8 cellular contexts compared by ENCODE assay signal in the genomic region with DNA sequence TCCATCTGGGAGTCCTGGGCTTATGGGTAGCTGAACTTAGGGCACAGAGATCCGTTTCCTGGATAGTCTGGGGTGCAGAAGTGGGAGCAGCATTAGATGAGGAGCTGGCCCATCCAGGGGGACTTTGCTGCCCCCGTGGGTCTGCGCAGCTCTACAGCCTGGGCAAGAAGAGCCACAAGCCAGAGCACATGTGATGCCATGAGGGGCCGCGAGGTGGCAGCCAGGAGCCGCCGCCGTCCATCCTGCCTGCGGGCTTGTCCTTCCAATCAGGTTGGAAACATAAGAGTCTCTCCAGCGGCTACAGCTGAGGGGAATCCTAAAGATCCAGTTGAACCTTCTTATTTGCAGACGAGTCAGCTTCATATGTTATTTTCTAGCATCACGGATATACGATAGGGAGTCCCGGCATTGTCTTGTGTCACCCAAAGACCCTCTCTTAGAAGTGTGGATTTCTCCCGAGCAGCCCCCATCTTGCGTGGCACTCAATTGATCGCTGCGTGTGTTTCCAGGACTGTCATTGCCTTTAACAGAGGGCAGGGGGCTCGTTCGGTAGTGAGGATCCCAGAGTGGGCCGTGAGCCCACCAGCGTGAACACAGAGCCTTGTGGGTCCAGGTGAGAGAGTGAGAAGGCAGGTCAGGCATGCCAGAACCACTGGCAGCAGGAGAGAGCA. TPM values are rescaled to one million over a fixed set of nuclear protein-coding genes. Genes with fewer than 3 reads are reported as not detected.
DNase-seq lines count a peak whose midpoint lies in the region; ATAC-seq and TF ChIP-seq lines count a peak whose summit lies in the region.

No MANE protein-coding gene starts in this region.

- no peaks in the 10 kb centered on the region for H3K4me1 Mint-ChIP-seq in activated naive CD4-positive, alpha-beta T cell treated with anti-CD3 and anti-CD28 coated beads, Interleukin-2, amount 10 ng/mL, durations not matched to agents 7 days and 5 days
- H3K4me1 Mint-ChIP-seq in glutamatergic neuron (ENCODE audit: low read depth, unreplicated experiment): peaks cover 24% of the 10 kb centered on the region

- TF ChIP-seq CTCF in glutamatergic neuron (IDR thresholded peaks at IDR 0.05; ENCODE audit: partially characterized antibody, unreplicated experiment): peak; percentile 86
- peak; percentile 68 to 83 (median 81) for TF ChIP-seq CTCF in vagina (IDR thresholded peaks at IDR 0.05)

- no peak overlapping the region for H3K4me3 Mint-ChIP-seq in activated naive CD4-positive, alpha-beta T cell treated with anti-CD3 and anti-CD28 coated beads, Interleukin-2, amount 10 ng/mL, durations not matched to agents 7 days and 5 days
- peak overlapping the region; percentile 69 for H3K4me3 Mint-ChIP-seq in glutamatergic neuron (ENCODE audit: unreplicated experiment)

- H3K36me3 ChIP-seq in SJSA1 (no peaks in the 10 kb centered on the region), vagina (no peaks in the 10 kb centered on the region)

- no peak overlapping the region for H3K27ac ChIP-seq in SJSA1
- H3K27ac ChIP-seq in vagina: peak overlapping the region; percentile 68

- intact Hi-C loops in vagina (cut with DNase I): loop anchor here (5.0 kb wide), 1 partner anchor 36 kb away; no protein-coding TSS in a partner anchor

- TF ChIP-seq POLR2A in vagina (IDR thresholded peaks at IDR 0.05): no peak

- no peak overlapping the region for H3K27ac Mint-ChIP-seq in activated naive CD4-positive, alpha-beta T cell treated with anti-CD3 and anti-CD28 coated beads, Interleukin-2, amount 10 ng/mL, durations not matched to agents 7 days and 5 days
- peak overlapping the region; percentile 87 for H3K27ac Mint-ChIP-seq in glutamatergic neuron (ENCODE audit: unreplicated experiment)

- H3K27me3 ChIP-seq in SJSA1 (replicated peaks) (peaks cover 3% of the 10 kb centered on the region; the same call in 1 of the 2 replicates), vagina (no peaks in the 10 kb centered on the region)

- H3K9me3 Mint-ChIP-seq in activated naive CD4-positive, alpha-beta T cell treated with anti-CD3 and anti-CD28 coated beads, Interleukin-2, amount 10 ng/mL, durations not matched to agents 7 days and 5 days: peaks cover 7% of the 10 kb centered on the region
- peaks cover 17% of the 10 kb centered on the region for H3K9me3 Mint-ChIP-seq in glutamatergic neuron (ENCODE audit: unreplicated experiment)

- 0 out of 2 replicates have a peak, but pooled peaks cover 2% of the 10 kb centered on the region for H3K9me3 ChIP-seq in SJSA1 (replicated peaks)
- H3K9me3 ChIP-seq in vagina: no peaks in the 10 kb centered on the region

- CTCF ChIA-PET in activated naive CD4-positive, alpha-beta T cell treated with anti-CD3 and anti-CD28 coated beads, Interleukin-2, amount 10 ng/mL, durations not matched to agents 7 days and 5 days (lab: Charles Lee): interaction anchor here (0.7 to 3.2 kb wide), 18 partner anchors 8 to 737 kb away, joined by 3 to 28 read pairs (median 4); a partner anchor contains a TSS

- H3K27me3 Mint-ChIP-seq in activated naive CD4-positive, alpha-beta T cell treated with anti-CD3 and anti-CD28 coated beads, Interleukin-2, amount 10 ng/mL, durations not matched to agents 7 days and 5 days: peaks cover 22% of the 10 kb centered on the region
- H3K27me3 Mint-ChIP-seq in glutamatergic neuron (ENCODE audit: unreplicated experiment): peaks cover 13% of the 10 kb centered on the region

- no peaks in the 10 kb centered on the region for H3K4me1 ChIP-seq in SJSA1 (replicated peaks)
- H3K4me1 ChIP-seq in vagina: peaks cover 20% of the 10 kb centered on the region

- H3K4me3 ChIP-seq in SJSA1 (no peak overlapping the region), vagina (no peak overlapping the region)

- no peaks in the 10 kb centered on the region for H3K36me3 Mint-ChIP-seq in activated naive CD4-positive, alpha-beta T cell treated with anti-CD3 and anti-CD28 coated beads, Interleukin-2, amount 10 ng/mL, durations not matched to agents 7 days and 5 days
- no peaks in the 10 kb centered on the region for H3K36me3 Mint-ChIP-seq in glutamatergic neuron (ENCODE audit: unreplicated experiment)

- ATAC-seq in HG03354 (IDR thresholded peaks at IDR 0.05; ENCODE audit: poor library complexity, severe bottlenecking, unreplicated experiment): no peak

- DNase-seq in DMS153 treated with DMSO at 0.1 percent for 48 hours (lab: John Stamatoyannopoulos, UW; ENCODE audit: unreplicated experiment) (peak; percentile 56), LoVo (ENCODE audit: low spot score) (peak; percentile 69), SJSA1 (ENCODE audit: low read depth in 1 of 2, low spot score in 2 of 2) (peak; percentile 65 to 80), glutamatergic neuron (peak; percentile 88), pons (ENCODE audit: low spot score) (peak; percentile 48), vagina (ENCODE audit: extremely low spot score in 2 of 2) (no peak)
- peak; percentile 74 for DNase-seq in activated naive CD4-positive, alpha-beta T cell treated with anti-CD3 and anti-CD28 coated beads, Interleukin-2, amount 10 ng/mL, durations not matched to agents 7 days and 5 days

RNA-seq across cellular contexts. Expression of a gene that starts 22.0 kb away (rescaled TPM):
- 3.6 and 5.1 TPM in 2 replicates for total RNA-seq in SJSA1 (2014; rRNA removed; shearing (Covaris generic))
- total RNA-seq in glutamatergic neuron (ENCODE audit: unreplicated experiment): 0.15 TPM
- total RNA-seq in vagina: 30.7 TPM

RNA-seq across cellular contexts. Expression of a gene that starts 28.7 kb away (rescaled TPM):
- total RNA-seq in SJSA1 (2014; rRNA removed; shearing (Covaris generic)): 7.8 and 13.9 TPM in 2 replicates
- total RNA-seq in glutamatergic neuron (ENCODE audit: unreplicated experiment) (51.5 TPM), vagina (13.8 TPM)

RNA-seq across cellular contexts. Expression of a gene that starts 36.4 kb away (rescaled TPM):
- 68.9 and 106 TPM in 2 replicates for total RNA-seq in SJSA1 (2014; rRNA removed; shearing (Covaris generic))
- total RNA-seq in glutamatergic neuron (ENCODE audit: unreplicated experiment): 33.3 TPM
- 23.1 TPM for total RNA-seq in vagina

Comparison
In these comparisons a context has a peak if more than half of its experiments do, and no peak if none do; other contexts are left out.
1. DNase-seq: peak in DMS153 treated with DMSO at 0.1 percent for 48 hours (single experiment), LoVo (single experiment), SJSA1 (2 of 2), activated naive CD4-positive, alpha-beta T cell treated with anti-CD3 and anti-CD28 coated beads, Interleukin-2, amount 10 ng/mL, durations not matched to agents 7 days and 5 days (single experiment), glutamatergic neuron (single experiment) and pons (single experiment); none in vagina (0 of 2).